Comparison of ENCODE assay signal across 1 cellular context in genomic region chr3:10224794-10225660, GRCh38.
TF ChIP-seq lines count a peak whose summit lies in the region.

No MANE protein-coding gene starts in this region.

TF ChIP-seq in HepG2, 621 proteins besides CTCF, POLR2A, EP300 and RAD21 (continued from another document):
- TF ChIP-seq GLMP (CRISPR knock-in tag; IDR thresholded peaks at IDR 0.05; ENCODE audit: borderline replicate concordance) (no peak), ZNF629 (CRISPR knock-in tag; conservative IDR thresholded peaks at IDR 0.05) (peak; percentile 84), ZNF260 (CRISPR knock-in tag; IDR thresholded peaks at IDR 0.05; ENCODE audit: borderline replicate concordance, low read depth) (no peak), TCF7 (IDR thresholded peaks at IDR 0.05; ENCODE audit: low read depth) (peak; percentile 74), SNAPC5 (CRISPR knock-in tag; IDR thresholded peaks at IDR 0.05; ENCODE audit: borderline replicate concordance) (peak; percentile 76; the same call in 1 of the 2 replicates), ZNF761 (CRISPR knock-in tag; conservative IDR thresholded peaks at IDR 0.05) (0 out of 2 replicates have a peak, but pooled peaks have one; percentile 0), ERF (CRISPR knock-in tag; IDR thresholded peaks at IDR 0.05) (peak; percentile 98), PPARG (CRISPR knock-in tag; conservative IDR thresholded peaks at IDR 0.05) (peak; percentile 99), ETV5 (CRISPR knock-in tag; IDR thresholded peaks at IDR 0.05; ENCODE audit: borderline replicate concordance) (peak; percentile 99), ATF1 (CRISPR knock-in tag; IDR thresholded peaks at IDR 0.05) (peak; percentile 34; the same call in 1 of the 2 replicates), CBX5 (CRISPR knock-in tag; IDR thresholded peaks at IDR 0.05; ENCODE audit: borderline replicate concordance) (peak; percentile 92; the same call in 1 of the 2 replicates), ZNF251 (CRISPR knock-in tag; IDR thresholded peaks at IDR 0.05) (no peak), NFKBIZ (CRISPR knock-in tag; IDR thresholded peaks at IDR 0.05) (peak; percentile 82; the same call in 1 of the 2 replicates), SALL1 (CRISPR knock-in tag; IDR thresholded peaks at IDR 0.05) (peak; percentile 94), MYNN (CRISPR knock-in tag; IDR thresholded peaks at IDR 0.05; ENCODE audit: low read depth) (no peak), RFXAP (CRISPR knock-in tag; IDR thresholded peaks at IDR 0.05; ENCODE audit: borderline replicate concordance) (peak; percentile 60; the same call in 1 of the 2 replicates), SOX13 (IDR thresholded peaks at IDR 0.05) (0 out of 2 replicates have a peak, but pooled peaks have one; percentile 56), SOX13 (CRISPR knock-in tag; conservative IDR thresholded peaks at IDR 0.05 in 1 of 2, IDR thresholded peaks at IDR 0.05 in 1 of 2) (peak in 1 of 2 experiments; percentile 95; a peak in 2 of 4 replicates), TIGD3 (CRISPR knock-in tag; IDR thresholded peaks at IDR 0.05; ENCODE audit: borderline replicate concordance) (no peak), MED13 (CRISPR knock-in tag; IDR thresholded peaks at IDR 0.05) (peak; percentile 54; the same call in 1 of the 2 replicates), FOXA3 (CRISPR knock-in tag; IDR thresholded peaks at IDR 0.05) (peak; percentile 96), EEA1 (CRISPR knock-in tag; IDR thresholded peaks at IDR 0.05; ENCODE audit: borderline replicate concordance) (no peak), ZNF652 (CRISPR knock-in tag; IDR thresholded peaks at IDR 0.05; ENCODE audit: borderline replicate concordance, low read depth) (peak; percentile 44; the same call in 1 of the 2 replicates), MNT (IDR thresholded peaks at IDR 0.05) (no peak), ZNF891 (CRISPR knock-in tag; IDR thresholded peaks at IDR 0.05) (no peak), GABPB1 (CRISPR knock-in tag; IDR thresholded peaks at IDR 0.05) (peak; percentile 46; the same call in 1 of the 2 replicates), ZNF205 (CRISPR knock-in tag; IDR thresholded peaks at IDR 0.05) (peak; percentile 92), MXI1 (IDR thresholded peaks at IDR 0.05; ENCODE audit: borderline replicate concordance, low read depth, low read length) (peak; percentile 78; the same call in 1 of the 3 replicates), ZNF432 (CRISPR knock-in tag; IDR thresholded peaks at IDR 0.05; ENCODE audit: borderline replicate concordance) (no peak), RERE (CRISPR knock-in tag; IDR thresholded peaks at IDR 0.05; ENCODE audit: low read depth) (0 out of 2 replicates have a peak, but pooled peaks have one; percentile 62), JUNB (CRISPR knock-in tag; IDR thresholded peaks at IDR 0.05; ENCODE audit: borderline replicate concordance) (no peak; the same call in 1 of the 2 replicates), MIER2 (CRISPR knock-in tag; IDR thresholded peaks at IDR 0.05) (peak; percentile 72; the same call in 1 of the 2 replicates), ATAD3A (CRISPR knock-in tag; IDR thresholded peaks at IDR 0.05) (no peak), ELF3 (CRISPR knock-in tag; IDR thresholded peaks at IDR 0.05) (peak; percentile 95)
